Comparison of ENCODE assay signal across 12 cellular contexts in the genomic region with DNA sequence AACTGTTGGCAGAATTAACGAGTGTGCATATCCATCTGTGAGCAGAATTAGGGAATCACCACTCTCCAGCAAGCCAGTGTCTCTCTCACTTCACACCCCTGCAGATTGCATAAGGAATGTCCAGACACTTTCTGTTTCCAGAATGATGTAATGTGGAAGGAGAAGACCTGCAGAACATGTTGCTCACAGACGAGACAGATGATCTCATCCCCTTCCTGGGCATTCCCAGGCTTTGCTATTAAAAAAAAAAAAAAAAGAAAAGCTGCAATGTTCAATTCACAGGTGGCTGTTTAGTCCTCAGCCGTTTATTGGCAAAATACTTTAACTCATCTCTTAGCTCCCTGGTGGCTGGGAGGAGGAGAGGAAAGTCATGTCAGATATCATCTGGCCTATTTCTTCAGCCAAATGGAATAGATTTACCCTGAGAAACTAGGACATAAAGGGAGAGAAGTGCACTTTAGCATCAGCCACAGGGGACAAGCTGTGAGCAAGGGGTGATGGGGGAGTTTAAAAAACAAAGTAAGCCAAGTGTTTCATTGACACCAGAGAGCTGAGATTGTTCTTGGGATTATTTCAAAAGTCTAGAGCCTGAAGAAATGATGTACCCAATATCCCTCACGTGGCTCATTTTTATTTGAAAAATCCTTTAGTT.
DNase-seq lines count a peak whose midpoint lies in the region; ATAC-seq and TF ChIP-seq lines count a peak whose summit lies in the region.
"Had no signal": no experiment of that assay in that cellular context is flagged by ENCODE, and none has a peak within 500 bp of the region (broad histone marks: within the 10 kb centered on the region; RNA-seq: fewer than 3 reads in every experiment).

No MANE protein-coding gene starts in this region.

- no peaks in the 10 kb centered on the region for H3K36me3 ChIP-seq in neural cell (ENCODE audit: insufficient read depth, low read length)
- H3K36me3 ChIP-seq: WERI-Rb-1 had no signal

- no peaks in the 10 kb centered on the region for H4K20me1 ChIP-seq in neural cell (ENCODE audit: insufficient read depth)

- no peaks in the 10 kb centered on the region for H3K36me3 Mint-ChIP-seq in activated T-cell treated with anti-CD3 and anti-CD28 coated beads, Interleukin-2, amount 50 U/mL, for 24 hours (ENCODE audit: low read depth)
- H3K36me3 Mint-ChIP-seq: immature natural killer cell had no signal

- no peak overlapping the region for H3K4me3 ChIP-seq in neural cell (ENCODE audit: low read length)

- no peaks in the 10 kb centered on the region for H3F3A ChIP-seq in neural cell (ENCODE audit: insufficient read depth, low read length, poor library complexity, severe bottlenecking)

- DNase-seq in Daoy (ENCODE audit: low read depth) (peak; percentile 93), NCI-H2196 treated with DMSO at 0.1 percent for 48 hours (lab: John Stamatoyannopoulos, UW; ENCODE audit: unreplicated experiment) (peak; percentile 35), HuH-7.5 (ENCODE audit: low spot score) (no peak)
- DNase-seq in activated T-cell treated with anti-CD3 and anti-CD28 coated beads, Interleukin-2, amount 50 U/mL, for 24 hours = no peak
- DNase-seq: activated naive CD8-positive, alpha-beta T cell treated with anti-CD3 and anti-CD28 coated beads, Interleukin-2, amount 50 U/mL, for 24 hours; immature natural killer cell; NCI-H446 treated with DMSO at 0.1 percent for 48 hours; WERI-Rb-1 had no signal

- no peak for TF ChIP-seq EP300 in neural cell (conservative IDR thresholded peaks at IDR 0.05; ENCODE audit: poor library complexity, severe bottlenecking)

- H3K4me1 Mint-ChIP-seq in activated T-cell treated with anti-CD3 and anti-CD28 coated beads, Interleukin-2, amount 50 U/mL, for 24 hours (ENCODE audit: low read depth) = peaks cover 11% of the 10 kb centered on the region
- H3K4me1 Mint-ChIP-seq: immature natural killer cell had no signal

- no peaks in the 10 kb centered on the region for H3K27me3 ChIP-seq in neural cell (ENCODE audit: insufficient read depth, low read depth, low read length)

- H2AFZ ChIP-seq in neural cell (ENCODE audit: low read depth, low read length) = no peak overlapping the region

- H3K79me2 ChIP-seq in neural cell (replicated peaks; ENCODE audit: insufficient read depth, low read length) = no peaks in the 10 kb centered on the region

- no peak overlapping the region for H3K4me3 Mint-ChIP-seq in activated T-cell treated with anti-CD3 and anti-CD28 coated beads, Interleukin-2, amount 50 U/mL, for 24 hours
- H3K4me3 Mint-ChIP-seq: activated naive CD8-positive, alpha-beta T cell treated with anti-CD3 and anti-CD28 coated beads, Interleukin-2, amount 50 U/mL, for 24 hours; immature natural killer cell had no signal

- TF ChIP-seq CTCF in neural cell (IDR thresholded peaks at IDR 0.05; ENCODE audit: poor library complexity, severe bottlenecking) = no peak

- no peak overlapping the region for H3K27ac Mint-ChIP-seq in activated T-cell treated with anti-CD3 and anti-CD28 coated beads, Interleukin-2, amount 50 U/mL, for 24 hours
- H3K27ac Mint-ChIP-seq: activated naive CD8-positive, alpha-beta T cell treated with anti-CD3 and anti-CD28 coated beads, Interleukin-2, amount 50 U/mL, for 24 hours; immature natural killer cell had no signal

- H3K4me2 ChIP-seq in neural cell (ENCODE audit: low read length) = no peak overlapping the region

- no peaks in the 10 kb centered on the region for H3K9me3 ChIP-seq in neural cell (ENCODE audit: low read length)

- no peaks in the 10 kb centered on the region for H3K9me3 Mint-ChIP-seq in activated T-cell treated with anti-CD3 and anti-CD28 coated beads, Interleukin-2, amount 50 U/mL, for 24 hours
- H3K9me3 Mint-ChIP-seq: activated naive CD8-positive, alpha-beta T cell treated with anti-CD3 and anti-CD28 coated beads, Interleukin-2, amount 50 U/mL, for 24 hours; immature natural killer cell had no signal

- no peak for TF ChIP-seq RAD21 in neural cell (conservative IDR thresholded peaks at IDR 0.05)

- H3K27me3 Mint-ChIP-seq in activated T-cell treated with anti-CD3 and anti-CD28 coated beads, Interleukin-2, amount 50 U/mL, for 24 hours = peaks cover 50% of the 10 kb centered on the region

- no peak overlapping the region for H3K27ac ChIP-seq in neural cell (ENCODE audit: low read length)
- H3K27ac ChIP-seq: WERI-Rb-1 had no signal

- ATAC-seq in esophagus mucosa (peak; percentile 86), GM18909 (IDR thresholded peaks at IDR 0.05; ENCODE audit: poor library complexity, unreplicated experiment) (no peak), HG03025 (IDR thresholded peaks at IDR 0.05; ENCODE audit: low FRiP score, unreplicated experiment) (no peak)
- ATAC-seq: activated naive CD8-positive, alpha-beta T cell treated with anti-CD3 and anti-CD28 coated beads, Interleukin-2, amount 50 U/mL, for 24 hours had no signal

- no peaks in the 10 kb centered on the region for H3K9me2 ChIP-seq in neural cell (ENCODE audit: insufficient read depth, low read length)

- H3K9ac ChIP-seq in neural cell (ENCODE audit: low read length) = no peak overlapping the region

TF ChIP-seq in neural cell, 6 proteins besides CTCF, POLR2A, EP300 and RAD21:
- peak; percentile 25 for TF ChIP-seq REST (IDR thresholded peaks at IDR 0.05; ENCODE audit: borderline replicate concordance)
- TF ChIP-seq SMC3 (conservative IDR thresholded peaks at IDR 0.05; ENCODE audit: poor library complexity) = no peak
- TF ChIP-seq TAF1 (IDR thresholded peaks at IDR 0.05; ENCODE audit: low read depth) = no peak

Comparison
In these comparisons a context has a peak if more than half of its experiments do, and no peak if none do; other contexts are left out.
1. DNase-seq: peak in Daoy (single experiment) and NCI-H2196 treated with DMSO at 0.1 percent for 48 hours (single experiment); none in activated T-cell treated with anti-CD3 and anti-CD28 coated beads, Interleukin-2, amount 50 U/mL, for 24 hours (single experiment) and HuH-7.5 (single experiment).